In genomic region chr17:2214887-2215615, GRCh38 we compare ENCODE assay signal across 8 cellular contexts.
DNase-seq lines count a peak whose midpoint lies in the region; ATAC-seq and TF ChIP-seq lines count a peak whose summit lies in the region.

No MANE protein-coding gene starts in this region.

- no peaks in the 10 kb centered on the region for H3K27me3 Mint-ChIP-seq in activated CD4-positive, alpha-beta memory T cell treated with anti-CD3 and anti-CD28 coated beads, Interleukin-2, amount 10 ng/mL, durations not matched to agents 7 days and 5 days

- H3K36me3 ChIP-seq in HEK293 (ENCODE audit: control insufficient read depth in 2 of 2, insufficient read depth in 1 of 2, low read length in 2 of 2) (peaks cover 8 to 10% of the 10 kb centered on the region in 2 experiments; a peak in 2 of 3 replicates), smooth muscle cell (ENCODE audit: low read depth) (no peaks in the 10 kb centered on the region)

- H3K4me3 ChIP-seq in HEK293 (ENCODE audit: low read depth, low read length) (no peak overlapping the region), smooth muscle cell (peak overlapping the region; percentile 25)

- intact Hi-C loops in Right ventricle myocardium inferior (cut with DNase I), result loop anchor here (2.0 kb wide), 2 partner anchors 34 to 42 kb away; no protein-coding TSS in a partner anchor

- H3K9ac ChIP-seq in smooth muscle cell (ENCODE audit: low read depth), result peak overlapping the region; percentile 95

- peak overlapping the region; percentile 64 for H3K4me3 Mint-ChIP-seq in activated CD4-positive, alpha-beta memory T cell treated with anti-CD3 and anti-CD28 coated beads, Interleukin-2, amount 10 ng/mL, durations not matched to agents 7 days and 5 days

- no peak for DNase-seq in activated CD4-positive, alpha-beta memory T cell treated with anti-CD3 and anti-CD28 coated beads, Interleukin-2, amount 10 ng/mL, durations not matched to agents 7 days and 5 days
- peak; percentile 84 for DNase-seq in Right ventricle myocardium inferior (ENCODE audit: missing footprints)
- DNase-seq in smooth muscle cell (lab: John Stamatoyannopoulos, UW; ENCODE audit: unreplicated experiment), result no peak
- DNase-seq in SKM-1 treated with dmso at 0.1 percent for 144 hours (lab: John Stamatoyannopoulos, UW; ENCODE audit: unreplicated experiment), result no peak
- no peak for DNase-seq in NCI-H510A (lab: John Stamatoyannopoulos, UW)

- H4K20me1 ChIP-seq in smooth muscle cell (ENCODE audit: low read depth), result no peaks in the 10 kb centered on the region

- H3K4me1 ChIP-seq in HEK293 (ENCODE audit: control insufficient read depth, insufficient read depth, low read length), result peaks cover 15% of the 10 kb centered on the region
- peaks cover 44% of the 10 kb centered on the region for H3K4me1 ChIP-seq in smooth muscle cell (ENCODE audit: low read depth)

- H3K27ac Mint-ChIP-seq in activated CD4-positive, alpha-beta memory T cell treated with anti-CD3 and anti-CD28 coated beads, Interleukin-2, amount 10 ng/mL, durations not matched to agents 7 days and 5 days, result peak overlapping the region; percentile 93

- no peaks in the 10 kb centered on the region for H3K27me3 ChIP-seq in smooth muscle cell (ENCODE audit: low read depth)

- WGBS in smooth muscle cell (ENCODE audit: low lambda C conversion rate), result 24% methylated on average over 11 of the region's 11 CpGs

- H3K9me3 ChIP-seq in HEK293 (ENCODE audit: control insufficient read depth, insufficient read depth, low read depth, low read length), result no peaks in the 10 kb centered on the region
- H3K9me3 ChIP-seq in smooth muscle cell (replicated peaks; ENCODE audit: low read depth), result no peaks in the 10 kb centered on the region

- H3K9me3 Mint-ChIP-seq in activated CD4-positive, alpha-beta memory T cell treated with anti-CD3 and anti-CD28 coated beads, Interleukin-2, amount 10 ng/mL, durations not matched to agents 7 days and 5 days, result no peaks in the 10 kb centered on the region

- H3F3A ChIP-seq in smooth muscle cell (ENCODE audit: low read depth), result peaks cover 31% of the 10 kb centered on the region

- H3K4me2 ChIP-seq in smooth muscle cell, result peak overlapping the region; percentile 81

- H3K27ac ChIP-seq in HEK293 (ENCODE audit: extremely low read depth, low read depth, low read length) (peak overlapping the region; percentile 35; the same call in 1 of the 2 replicates), smooth muscle cell (ENCODE audit: low read depth) (peak overlapping the region; percentile 100)

- ATAC-seq in Right ventricle myocardium inferior (peak; percentile 47), GM21381 (IDR thresholded peaks at IDR 0.05; ENCODE audit: unreplicated experiment) (no peak), GM19351 (IDR thresholded peaks at IDR 0.05; ENCODE audit: unreplicated experiment) (no peak)

- no peak for TF ChIP-seq CTCF in HEK293 (tag by site-specific recombination; IDR thresholded peaks at IDR 0.05)
- TF ChIP-seq CTCF in smooth muscle cell (IDR thresholded peaks at IDR 0.05; ENCODE audit: borderline replicate concordance, insufficient read depth, poor library complexity, severe bottlenecking), result no peak

- POLR2A ChIA-PET in HEK293 (lab: Yijun Ruan, JAX), result no interaction called here
- POLR2A ChIA-PET in activated CD4-positive, alpha-beta memory T cell treated with anti-CD3 and anti-CD28 coated beads, Interleukin-2, amount 10 ng/mL, durations not matched to agents 7 days and 5 days (lab: Charles Lee), result interaction anchor here (0.6 to 2.4 kb wide), 9 partner anchors 8 to 159 kb away, joined by 3 to 13 read pairs (median 5); no protein-coding TSS in a partner anchor

- peaks cover 62% of the 10 kb centered on the region for H3K4me1 Mint-ChIP-seq in activated CD4-positive, alpha-beta memory T cell treated with anti-CD3 and anti-CD28 coated beads, Interleukin-2, amount 10 ng/mL, durations not matched to agents 7 days and 5 days

- H3K36me3 Mint-ChIP-seq in activated CD4-positive, alpha-beta memory T cell treated with anti-CD3 and anti-CD28 coated beads, Interleukin-2, amount 10 ng/mL, durations not matched to agents 7 days and 5 days (ENCODE audit: low read depth), result peaks cover 30% of the 10 kb centered on the region

- H2AFZ ChIP-seq in smooth muscle cell (ENCODE audit: low read depth), result no peak overlapping the region

- peaks cover 12% of the 10 kb centered on the region for H3K79me2 ChIP-seq in smooth muscle cell (ENCODE audit: low read depth)

- CTCF ChIA-PET in HEK293 (lab: Yijun Ruan, JAX), result interaction anchor here (2.4 kb wide), 1 partner anchor 30 kb away, joined by 11 read pairs; no protein-coding TSS in a partner anchor
- CTCF ChIA-PET in activated CD4-positive, alpha-beta memory T cell treated with anti-CD3 and anti-CD28 coated beads, Interleukin-2, amount 10 ng/mL, durations not matched to agents 7 days and 5 days (lab: Charles Lee), result interaction anchor here (0.8 to 1.9 kb wide), 5 partner anchors 12 to 122 kb away, joined by 3 to 9 read pairs (median 5); no protein-coding TSS in a partner anchor

TF ChIP-seq in HEK293, 187 proteins besides CTCF, POLR2A, EP300 and RAD21:
- no peak for TF ChIP-seq YY1 (tag by site-specific recombination; IDR thresholded peaks at IDR 0.05)
- no peak for TF ChIP-seq ZNF335 (tag by site-specific recombination; conservative IDR thresholded peaks at IDR 0.05)
- TF ChIP-seq ZNF146 (tag by site-specific recombination; IDR thresholded peaks at IDR 0.05), result no peak
- TF ChIP-seq ZNF596 (tag by site-specific recombination; IDR thresholded peaks at IDR 0.05), result no peak
- no peak for TF ChIP-seq ZNF391 (tag by site-specific recombination; IDR thresholded peaks at IDR 0.05; ENCODE audit: borderline replicate concordance, low read depth)
- no peak for TF ChIP-seq PATZ1 (tag by site-specific recombination; IDR thresholded peaks at IDR 0.05)
- no peak for TF ChIP-seq ZSCAN5A (tag by site-specific recombination; IDR thresholded peaks at IDR 0.05)
- TF ChIP-seq ZNF629 (tag by site-specific recombination; IDR thresholded peaks at IDR 0.05), result no peak
- no peak for TF ChIP-seq PRDM6 (tag by site-specific recombination; IDR thresholded peaks at IDR 0.05)
- TF ChIP-seq ZNF513 (tag by site-specific recombination; IDR thresholded peaks at IDR 0.05), result no peak
